Comparison of ENCODE assay signal across 1 cellular context in genomic region chr9:127979333-127980055, GRCh38.
TF ChIP-seq lines count a peak whose summit lies in the region.

No MANE protein-coding gene starts in this region.

TF ChIP-seq in IMR-90, 13 proteins besides CTCF, POLR2A, EP300 and RAD21:
- peak; percentile 51; the same call in 1 of the 2 replicates for TF ChIP-seq CEBPB (IDR thresholded peaks at IDR 0.05; ENCODE audit: low read depth, low read length)
- no peak for TF ChIP-seq MAFK (IDR thresholded peaks at IDR 0.05; ENCODE audit: low read depth, low read length)
